Comparison of ENCODE assay signal across 8 cellular contexts in the genomic region with DNA sequence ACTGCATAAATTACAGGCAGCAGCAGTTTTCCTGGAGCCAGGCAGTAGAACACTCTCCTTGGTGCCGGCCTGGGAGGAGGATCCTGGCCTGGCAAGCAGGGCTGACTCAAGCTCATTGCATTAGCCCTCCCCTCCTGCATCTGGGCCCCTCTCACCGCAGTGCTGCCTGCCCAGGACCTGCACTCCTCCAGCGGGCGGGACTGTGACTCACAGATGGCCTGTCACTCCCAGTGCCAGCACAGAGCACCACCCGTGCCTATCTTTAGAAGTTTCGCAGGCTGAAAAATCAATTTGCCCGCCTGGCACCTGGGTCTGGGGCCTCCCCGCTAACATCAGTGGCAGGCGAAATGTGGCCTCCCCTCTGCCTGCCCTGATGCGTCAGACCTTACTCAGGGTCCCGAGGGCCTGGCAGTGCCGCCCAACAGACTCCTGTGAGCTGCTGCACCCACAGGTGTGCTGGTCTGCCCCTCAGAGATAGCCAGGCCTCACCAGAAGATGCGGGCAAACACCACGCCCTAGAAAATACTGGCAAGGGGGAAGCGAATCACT.
DNase-seq lines count a peak whose midpoint lies in the region; ATAC-seq, FAIRE-seq and TF ChIP-seq lines count a peak whose summit lies in the region.

No MANE protein-coding gene starts in this region.

- peak; percentile 92 for DNase-seq in EH (ENCODE audit: low read depth)
- DNase-seq in NCI-H510A treated with DMSO at 0.1 percent for 48 hours (lab: John Stamatoyannopoulos, UW) = peak; percentile 62
- peak; percentile 33 for DNase-seq in omental fat pad (ENCODE audit: low spot score)
- DNase-seq in D721Med (ENCODE audit: insufficient read length, low spot score) = no peak
- DNase-seq in NCI-H1092 treated with DMSO at 0.1 percent for 48 hours (lab: John Stamatoyannopoulos, UW) = no peak

- ATAC-seq in esophagus mucosa = peak; percentile 90
- ATAC-seq in omental fat pad (ENCODE audit: low FRiP score) = peak; percentile 77
- ATAC-seq in GM21360 (IDR thresholded peaks at IDR 0.05; ENCODE audit: unreplicated experiment) = no peak
- ATAC-seq in GM21390 (IDR thresholded peaks at IDR 0.05; ENCODE audit: unreplicated experiment) = no peak

- TF ChIP-seq CTCF in omental fat pad (IDR thresholded peaks at IDR 0.05) = no peak
- TF ChIP-seq CTCF in D721Med (IDR thresholded peaks at IDR 0.05; ENCODE audit: insufficient read depth, missing control alignments) = no peak

- FAIRE-seq in D721Med (lab: Jason Lieb, UNC) = no peak

Comparison
In these comparisons a context has a peak if more than half of its experiments do, and no peak if none do; other contexts are left out.
1. DNase-seq: peak in EH (single experiment), NCI-H510A treated with DMSO at 0.1 percent for 48 hours (single experiment) and omental fat pad (single experiment); none in D721Med (single experiment) and NCI-H1092 treated with DMSO at 0.1 percent for 48 hours (single experiment).
2. ATAC-seq: peak in esophagus mucosa (single experiment) and omental fat pad (single experiment); none in GM21360 (single experiment) and GM21390 (single experiment).